In genomic region chr10:932589-932988, GRCh38 we compare ENCODE assay signal across 1 cellular context.
TF ChIP-seq lines count a peak whose summit lies in the region.

No MANE protein-coding gene starts in this region.

TF ChIP-seq in HEK293, 187 proteins besides CTCF, POLR2A, EP300 and RAD21 (continued from another document):
- no peak for TF ChIP-seq ZNF529 (tag by site-specific recombination; IDR thresholded peaks at IDR 0.05; ENCODE audit: insufficient replicate concordance)
- TF ChIP-seq ZNF707 (tag by site-specific recombination; IDR thresholded peaks at IDR 0.05), result no peak
- no peak for TF ChIP-seq HIC1 (tag by site-specific recombination; IDR thresholded peaks at IDR 0.05)
